ENCODE assay signal across 32 cellular contexts in the genomic region with DNA sequence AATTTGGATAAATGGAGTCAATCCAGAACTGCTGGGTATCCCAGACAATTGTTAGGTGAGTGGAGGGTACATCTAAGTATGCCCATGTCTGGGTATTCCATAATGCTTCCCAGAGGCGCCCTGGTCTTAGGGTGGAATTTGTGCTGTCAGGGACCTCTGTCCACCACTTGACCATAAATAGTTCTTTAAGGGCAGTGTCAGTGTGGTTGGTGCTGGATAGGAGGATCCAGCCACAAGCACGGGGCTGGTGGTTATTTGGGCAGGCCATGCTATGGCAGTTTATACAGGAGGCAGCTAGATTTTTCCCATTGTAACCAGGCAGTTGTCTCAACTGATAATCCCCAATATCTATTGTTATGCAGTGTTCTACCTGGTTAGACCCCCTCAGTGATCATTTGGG.
"Had no signal": no experiment of that assay in that cellular context is flagged by ENCODE, and none has a peak within 500 bp of the region (broad histone marks: within the 10 kb centered on the region; RNA-seq: fewer than 3 reads in every experiment).

No MANE protein-coding gene starts in this region.

- H3K4me2 ChIP-seq: smooth muscle cell had no signal

- H3K9ac ChIP-seq: parathyroid adenoma had no signal

- H3K79me2 ChIP-seq: parathyroid adenoma had no signal

- H3K4me1 ChIP-seq: parathyroid adenoma, right lobe of liver, spleen, suprapubic skin, testis, transverse colon, upper lobe of right lung, vagina had no signal

- H3K4me3 ChIP-seq: ovary, psoas muscle, right lobe of liver, sigmoid colon, skin epidermis, smooth muscle cell, spleen, suprapubic skin, testis, tibial artery, transverse colon, upper lobe of right lung, vagina had no signal

- ATAC-seq: naive thymus-derived CD8-positive, alpha-beta T cell; natural killer cell treated with Interleukin-12 subunit alpha and Interleukin-12 subunit beta and Interleukin-15 and Interleukin-18, amount 100 ng/mL, for 72 hours; psoas muscle; right cardiac atrium; right lobe of liver; stimulated activated memory B cell treated with anti-CD40 and anti-IgM and Interleukin-4, amounts not matched to agents 10 μg/mL and 1 μg/mL and 100 μg/mL, for 72 hours; stimulated activated naive CD8-positive, alpha-beta T cell treated with anti-CD3 and anti-CD28 coated beads, Interleukin-15, amount 100 ng/mL, for 72 hours; stimulated activated naive CD8-positive, alpha-beta T cell treated with anti-CD3 and anti-CD28 coated beads, Interleukin-15, Interleukin-2, amounts not matched to agents 100 U/mL and 50 U/mL, for 24 hours; upper lobe of right lung had no signal

- H3K27ac ChIP-seq: neutrophil, ovary, parathyroid adenoma, psoas muscle, right lobe of liver, sigmoid colon, skin epidermis, spleen, suprapubic skin, testis, tibial artery, transverse colon, upper lobe of right lung, vagina had no signal

- DNase-seq: naive thymus-derived CD8-positive, alpha-beta T cell; nephron progenitor cell; nucleus accumbens; ovary; posterior cingulate gyrus; psoas muscle; right cardiac atrium; right lobe of liver; sigmoid colon; spleen; stimulated activated CD4-positive, alpha-beta T cell treated with anti-CD3 and anti-CD28 coated beads, Interleukin-12 subunit alpha, Interleukin-12 subunit beta, amount 100 ng/mL, for 4 hours; stimulated activated CD4-positive, alpha-beta T cell treated with anti-CD3 and anti-CD28 coated beads, Interleukin-1b, Interleukin-23, amount 100 ng/mL, for 48 hours; stimulated activated CD4-positive, alpha-beta T cell treated with anti-CD3 and anti-CD28 coated beads, Interleukin-4, amount 100 ng/mL, for 1 hour; stimulated activated CD4-positive, alpha-beta T cell treated with anti-CD3 and anti-CD28 coated beads, Interleukin-4, amount 100 ng/mL, for 4 hours; stimulated activated CD8-positive, alpha-beta memory T cell treated with anti-CD3 and anti-CD28 coated beads, Interleukin-4, amount 100 ng/mL, for 48 hours; stimulated activated naive CD4-positive, alpha-beta T cell; stimulated activated naive CD8-positive, alpha-beta T cell treated with anti-CD3 and anti-CD28 coated beads, Interleukin-15, amount 100 ng/mL, for 72 hours; stimulated activated naive CD8-positive, alpha-beta T cell treated with anti-CD3 and anti-CD28 coated beads, Interleukin-15, Interleukin-2, amounts not matched to agents 100 U/mL and 50 U/mL, for 24 hours; substantia nigra; testis; tibial artery; transverse colon; upper lobe of right lung had no signal

- FAIRE-seq: urothelium cell line had no signal

- H2AFZ ChIP-seq: parathyroid adenoma had no signal

- H3K27me3 ChIP-seq: neutrophil, ovary, right lobe of liver, sigmoid colon, spleen, suprapubic skin, testis, tibial artery, transverse colon, upper lobe of right lung, vagina had no signal

- H3K36me3 ChIP-seq: neutrophil, ovary, right lobe of liver, sigmoid colon, spleen, suprapubic skin, tibial artery, transverse colon, upper lobe of right lung, vagina had no signal

- H3K9me3 ChIP-seq: neutrophil, ovary, psoas muscle, right lobe of liver, sigmoid colon, spleen, suprapubic skin, testis, tibial artery, transverse colon, upper lobe of right lung, vagina had no signal
